23 cellular contexts compared by ENCODE assay signal in the genomic region with DNA sequence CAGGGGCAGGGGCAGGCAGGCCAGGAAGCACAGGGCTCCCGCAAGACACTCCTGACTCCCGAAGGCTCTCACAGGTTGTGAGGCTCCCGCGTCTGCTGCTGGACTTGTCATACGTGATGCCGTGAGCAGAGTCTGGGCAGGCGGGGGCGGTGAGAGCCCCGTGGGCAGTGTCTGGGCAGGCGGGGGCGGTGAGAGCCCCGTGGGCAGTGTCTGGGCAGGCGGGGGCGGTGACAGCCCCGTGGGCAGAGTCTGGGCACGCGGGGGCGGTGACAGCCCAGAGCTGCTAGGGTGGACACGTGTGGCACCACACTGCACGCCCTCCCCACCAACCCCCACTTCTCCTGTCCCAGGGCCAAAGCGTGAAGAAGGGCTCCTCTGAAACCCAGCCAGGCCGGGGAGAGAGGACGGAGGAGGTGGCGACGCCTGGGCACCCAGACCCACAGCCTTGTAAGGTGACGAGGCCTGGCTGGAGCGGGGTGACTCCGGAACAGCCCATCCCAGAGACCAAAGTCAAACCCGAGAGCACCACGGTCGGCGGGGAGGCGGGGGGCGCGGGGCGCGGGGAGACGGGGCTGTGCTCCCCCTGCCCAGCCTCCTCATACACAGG. TPM values are rescaled to one million over a fixed set of nuclear protein-coding genes. Genes with fewer than 3 reads are reported as not detected.
A peak's percentile ranks its signal among the peaks of the same experiment; 100 is the strongest.
DNase-seq lines count a peak whose midpoint lies in the region; ATAC-seq, FAIRE-seq and TF ChIP-seq lines count a peak whose summit lies in the region.
"Had no signal": no experiment of that assay in that cellular context is flagged by ENCODE, and none has a peak within 500 bp of the region (broad histone marks: within the 10 kb centered on the region; RNA-seq: fewer than 3 reads in every experiment).

No MANE protein-coding gene starts in this region.

- TF ChIP-seq CTCF in A549 (IDR thresholded peaks at IDR 0.05) (no peak), H1 (IDR thresholded peaks at IDR 0.05; ENCODE audit: control extremely low read depth in 1 of 3, insufficient read depth in 1 of 3, low read depth in 1 of 3, low read length in 3 of 3) (no peak), A673 (conservative IDR thresholded peaks at IDR 0.05; ENCODE audit: low read depth, low read length) (no peak)

- no peaks in the 10 kb centered on the region for H3K9me3 ChIP-seq in A549
- H3K9me3 ChIP-seq in H1 (ENCODE audit: insufficient read depth in 2 of 2, low read depth in 1 of 2, low read length in 1 of 2): no peaks in the 10 kb centered on the region
- H3K9me3 ChIP-seq in trophoblast cell (ENCODE audit: insufficient read depth, low read depth, low read length): no peaks in the 10 kb centered on the region
- no peaks in the 10 kb centered on the region for H3K9me3 ChIP-seq in A673 (ENCODE audit: low read depth, low read length, poor library complexity, severe bottlenecking)
- H3K9me3 ChIP-seq: gastroesophageal sphincter, sigmoid colon, tibial artery had no signal

- H2BK20ac ChIP-seq in H1 (ENCODE audit: low read length): no peak overlapping the region

- no peaks in the 10 kb centered on the region for H3K27me3 Mint-ChIP-seq in activated CD4-positive, alpha-beta T cell treated with anti-CD3 and anti-CD28 coated beads, Interleukin-2, amount 10 ng/mL, durations not matched to agents 7 days and 5 days
- H3K27me3 Mint-ChIP-seq: activated CD4-positive, alpha-beta memory T cell treated with anti-CD3 and anti-CD28 coated beads for 36 hours; activated naive CD8-positive, alpha-beta T cell treated with anti-CD3 and anti-CD28 coated beads, Interleukin-2, amount 10 ng/mL, durations not matched to agents 7 days and 5 days had no signal

- H2AK5ac ChIP-seq in H1 (ENCODE audit: low read depth, low read length) (no peak overlapping the region), trophoblast cell (ENCODE audit: low read length) (no peak overlapping the region)

- H3K4me3 ChIP-seq in A549 (no peak overlapping the region), H1 (ENCODE audit: extremely low read depth in 1 of 4, insufficient read depth in 2 of 4, low read depth in 3 of 4, low read length in 4 of 4) (no peak overlapping the region), trophoblast cell (ENCODE audit: low read depth, low read length) (no peak overlapping the region), A673 (ENCODE audit: low read depth, low read length, poor library complexity, severe bottlenecking) (no peak overlapping the region)
- H3K4me3 ChIP-seq: gastroesophageal sphincter, sigmoid colon, tibial artery had no signal

- CTCF ChIA-PET in A549 (lab: Yijun Ruan, JAX) (interaction anchor here (1.3 to 3.9 kb wide), 2 partner anchors 10 to 20 kb away, joined by 5 to 34 read pairs; no protein-coding TSS in a partner anchor), H1 (lab: Charles Lee; ENCODE audit: partially characterized antibody) (interaction anchor here (1.2 to 8.8 kb wide), 5 partner anchors 10 to 23 kb away, joined by 4 to 95 read pairs (median 10); no protein-coding TSS in a partner anchor), A673 (lab: Charles Lee) (no interaction called here)
- CTCF ChIA-PET in activated CD4-positive, alpha-beta T cell treated with anti-CD3 and anti-CD28 coated beads, Interleukin-2, amount 10 ng/mL, durations not matched to agents 7 days and 5 days (lab: Charles Lee): interaction anchor here (2.5 kb wide), 1 partner anchor 22 kb away, joined by 7 read pairs; no protein-coding TSS in a partner anchor

- H3K79me2 ChIP-seq in H1 (ENCODE audit: control insufficient read depth in 1 of 2, insufficient read depth in 2 of 2, low read length in 2 of 2) (no peaks in the 10 kb centered on the region), trophoblast cell (ENCODE audit: control insufficient read depth, insufficient read depth, low read length, poor library complexity) (no peaks in the 10 kb centered on the region)

- no peak overlapping the region for H3K18ac ChIP-seq in H1 (ENCODE audit: extremely low read depth, low read length)
- H3K18ac ChIP-seq in trophoblast cell (ENCODE audit: low read length): peak overlapping the region; percentile 29

- TF ChIP-seq POLR2A in A549 (IDR thresholded peaks at IDR 0.05; ENCODE audit: low read length): no peak
- TF ChIP-seq POLR2A in H1 (IDR thresholded peaks at IDR 0.05; ENCODE audit: control extremely low read depth in 1 of 2, low read depth in 2 of 2, low read length in 2 of 2): no peak

- POLR2A ChIA-PET in A549 (lab: Yijun Ruan, JAX) (no interaction called here), H1 (lab: Charles Lee; ENCODE audit: partially characterized antibody) (no interaction called here), A673 (lab: Charles Lee; ENCODE audit: low non-redundant PET) (no interaction called here)
- POLR2A ChIA-PET in activated CD4-positive, alpha-beta T cell treated with anti-CD3 and anti-CD28 coated beads, Interleukin-2, amount 10 ng/mL, durations not matched to agents 7 days and 5 days (lab: Charles Lee): no interaction called here

- H3K4me3 Mint-ChIP-seq in activated CD4-positive, alpha-beta T cell treated with anti-CD3 and anti-CD28 coated beads, Interleukin-2, amount 10 ng/mL, durations not matched to agents 7 days and 5 days: no peak overlapping the region
- H3K4me3 Mint-ChIP-seq: activated CD4-positive, alpha-beta memory T cell treated with anti-CD3 and anti-CD28 coated beads for 36 hours; activated naive CD8-positive, alpha-beta T cell treated with anti-CD3 and anti-CD28 coated beads, Interleukin-2, amount 10 ng/mL, durations not matched to agents 7 days and 5 days; H9 had no signal

- H3K36me3 Mint-ChIP-seq in activated CD4-positive, alpha-beta T cell treated with anti-CD3 and anti-CD28 coated beads, Interleukin-2, amount 10 ng/mL, durations not matched to agents 7 days and 5 days (ENCODE audit: low read depth): peaks cover 12% of the 10 kb centered on the region

- BruUV-seq in A673 (replicated peaks; lab: Mats Ljungman, UMichigan): no TSS peak

- H3K23ac ChIP-seq in H1 (ENCODE audit: insufficient read length) (no peak overlapping the region), trophoblast cell (ENCODE audit: low read length) (no peak overlapping the region)

- H3K36me3 ChIP-seq in H1 (ENCODE audit: control insufficient read depth in 2 of 4, insufficient read depth in 4 of 4, low read length in 3 of 4): peaks cover 0 to 8% (median 3%) of the 10 kb centered on the region in 4 experiments; a peak in 4 of 8 replicates
- peaks cover 65 to 66% of the 10 kb centered on the region in 2 experiments for H3K36me3 ChIP-seq in trophoblast cell (ENCODE audit: control insufficient read depth in 1 of 2, insufficient read depth in 2 of 2, low read length in 2 of 2)
- H3K36me3 ChIP-seq in A673 (ENCODE audit: insufficient read depth, low read length, poor library complexity, severe bottlenecking): no peaks in the 10 kb centered on the region

- TF ChIP-seq EP300 in A549 (IDR thresholded peaks at IDR 0.05) (no peak), Ishikawa (IDR thresholded peaks at IDR 0.05; ENCODE audit: borderline replicate concordance) (no peak), H1 (IDR thresholded peaks at IDR 0.05; ENCODE audit: borderline replicate concordance in 1 of 2, low read depth in 2 of 2, low read length in 2 of 2) (no peak)

- H3K79me1 ChIP-seq in H1 (ENCODE audit: low read depth, low read length): no peaks in the 10 kb centered on the region
- H3K79me1 ChIP-seq in trophoblast cell (ENCODE audit: low read length): no peaks in the 10 kb centered on the region

- H3K4me1 ChIP-seq in A549 (peaks cover 26% of the 10 kb centered on the region), H1 (replicated peaks in 1 of 4; ENCODE audit: control insufficient read depth in 3 of 4, insufficient read depth in 4 of 4, low read length in 3 of 4) (no peaks in the 10 kb centered on the region; a peak in 1 of 7 replicates), trophoblast cell (ENCODE audit: control insufficient read depth in 1 of 2, insufficient read depth in 2 of 2, low read length in 2 of 2) (peaks cover 6 to 12% of the 10 kb centered on the region in 2 experiments), A673 (ENCODE audit: insufficient read depth, low read length, poor library complexity, severe bottlenecking) (no peaks in the 10 kb centered on the region)
- H3K4me1 ChIP-seq: sigmoid colon, tibial artery had no signal

- H2BK12ac ChIP-seq in H1 (ENCODE audit: low read depth, low read length) (no peak overlapping the region), trophoblast cell (ENCODE audit: low read length) (no peak overlapping the region)

- H4K8ac ChIP-seq in H1 (ENCODE audit: extremely low read depth, insufficient read depth, low read length): peak overlapping the region; percentile 51; the same call in 1 of the 2 replicates
- H4K8ac ChIP-seq in trophoblast cell (ENCODE audit: low read depth, low read length): no peak overlapping the region

- H3K27me3 ChIP-seq in H1 (replicated peaks in 1 of 4; ENCODE audit: control insufficient read depth in 3 of 4, extremely low read depth in 1 of 4, insufficient read depth in 3 of 4, low read length in 3 of 4) (no peaks in the 10 kb centered on the region), trophoblast cell (ENCODE audit: insufficient read depth, low read length) (no peaks in the 10 kb centered on the region), A673 (replicated peaks; ENCODE audit: insufficient read depth, low read depth, low read length, poor library complexity) (no peaks in the 10 kb centered on the region)
- H3K27me3 ChIP-seq: gastroesophageal sphincter, sigmoid colon, tibial artery had no signal

- FAIRE-seq in A549 (lab: Jason Lieb, UNC) (no peak), H1 (lab: Jason Lieb, UNC) (no peak)

- WGBS in A549 (ENCODE audit: missing lambda C conversion rate): 70% methylated on average over 2 of the region's 38 CpGs
- 94% methylated on average over 12 of the region's 38 CpGs; no CpG with 5 or more reads in 1 of the 2 experiments for WGBS in H1 (ENCODE audit: extremely low coverage in 1 of 2, insufficient coverage in 1 of 2, insufficient read length in 1 of 2, insufficient replicate concordance in 2 of 2, low coverage in 1 of 2, low lambda C conversion rate in 2 of 2, missing lambda C conversion rate in 1 of 2), 2 experiments
- no CpG with 5 or more reads among the region's 38 CpGs for WGBS in trophoblast cell (ENCODE audit: extremely low coverage, insufficient coverage, insufficient read length)

- H2AFZ ChIP-seq in H1 (ENCODE audit: low read length): no peak overlapping the region
- no peak overlapping the region for H2AFZ ChIP-seq in trophoblast cell (ENCODE audit: insufficient read depth, low read length, poor library complexity)

- H2BK120ac ChIP-seq in H1 (replicated peaks; ENCODE audit: low read depth, low read length) (no peak overlapping the region), trophoblast cell (ENCODE audit: insufficient read depth, low read length, poor library complexity) (no peak overlapping the region)

- no peak overlapping the region for H3K56ac ChIP-seq in H1 (replicated peaks; ENCODE audit: insufficient read length, low read depth, low read length)

- H3K4me2 ChIP-seq in A549: no peak overlapping the region
- H3K4me2 ChIP-seq in H1 (ENCODE audit: insufficient read depth in 1 of 2, low read depth in 2 of 2, low read length in 2 of 2): no peak overlapping the region
- no peak overlapping the region for H3K4me2 ChIP-seq in trophoblast cell (ENCODE audit: low read length)

- ATAC-seq in A549: no peak
- ATAC-seq: gastroesophageal sphincter had no signal

- no peaks in the 10 kb centered on the region for H3K23me2 ChIP-seq in H1 (ENCODE audit: low read depth, low read length)

- DNase-seq in A549 (ENCODE audit: low read depth in 1 of 2, low spot score in 1 of 2) (no peak), H1 (ENCODE audit: low read depth in 1 of 2, low spot score in 2 of 2) (no peak), trophoblast cell (no peak), A673 (ENCODE audit: low spot score) (no peak)
- DNase-seq in activated CD4-positive, alpha-beta T cell treated with anti-CD3 and anti-CD28 coated beads, Interleukin-2, amount 50 U/mL, for 48 hours: no peak
- DNase-seq in activated CD4-positive, alpha-beta T cell treated with anti-CD3 and anti-CD28 coated beads, Interleukin-2, amount 10 ng/mL, durations not matched to agents 7 days and 5 days: no peak
- no peak for DNase-seq in activated CD4-positive, alpha-beta T cell treated with anti-CD3 and anti-CD28 coated beads, Interleukin-2, amount 50 U/mL, for 1 hour
- DNase-seq: activated CD4-positive, alpha-beta memory T cell treated with anti-CD3 and anti-CD28 coated beads for 36 hours; activated CD4-positive, CD25-positive, alpha-beta regulatory T cell; activated effector memory CD4-positive, alpha-beta T cell treated with Interleukin-2 at 50 U/mL for 16 hours; activated naive CD8-positive, alpha-beta T cell treated with anti-CD3 and anti-CD28 coated beads, Interleukin-2, amount 10 ng/mL, durations not matched to agents 7 days and 5 days; DMS53; H9; KBM-7; NCI-H1105; NCI-H187 treated with DMSO at 0.1 percent for 48 hours; NCI-H526 treated with DMSO at 0.1 percent for 48 hours; sigmoid colon; stimulated activated CD4-positive, alpha-beta T cell treated with anti-CD3 and anti-CD28 coated beads, Interleukin-4, amount 100 ng/mL, for 4 hours; stimulated activated naive CD4-positive, alpha-beta T cell; tibial artery had no signal

- H3K9ac ChIP-seq in H1 (replicated peaks in 1 of 4; ENCODE audit: extremely low read depth in 1 of 4, low read depth in 3 of 4, low read length in 3 of 4) (no peak overlapping the region), trophoblast cell (ENCODE audit: low read length) (no peak overlapping the region)

- intact Hi-C loops in A673 (cut with micrococcal nuclease; ENCODE audit: unreplicated experiment): no loop called here

- no peak overlapping the region for H3K4ac ChIP-seq in H1 (replicated peaks; ENCODE audit: insufficient read length, low read depth, low read length)
- no peak overlapping the region for H3K4ac ChIP-seq in trophoblast cell (ENCODE audit: low read depth, low read length)

- no peak overlapping the region for H3K27ac Mint-ChIP-seq in activated CD4-positive, alpha-beta T cell treated with anti-CD3 and anti-CD28 coated beads, Interleukin-2, amount 10 ng/mL, durations not matched to agents 7 days and 5 days
- H3K27ac Mint-ChIP-seq: activated CD4-positive, alpha-beta memory T cell treated with anti-CD3 and anti-CD28 coated beads for 36 hours; activated naive CD8-positive, alpha-beta T cell treated with anti-CD3 and anti-CD28 coated beads, Interleukin-2, amount 10 ng/mL, durations not matched to agents 7 days and 5 days had no signal

- H4K5ac ChIP-seq in H1 (ENCODE audit: insufficient read length, low read depth, low read length): no peak overlapping the region

- TF ChIP-seq RAD21 in A549 (conservative IDR thresholded peaks at IDR 0.05 in 1 of 2, IDR thresholded peaks at IDR 0.05 in 1 of 2) (no peak), Ishikawa (IDR thresholded peaks at IDR 0.05; ENCODE audit: low read depth) (no peak), H1 (IDR thresholded peaks at IDR 0.05 in 1 of 2, conservative IDR thresholded peaks at IDR 0.05 in 1 of 2; ENCODE audit: low read depth in 2 of 2, low read length in 2 of 2) (no peak)

- no peak overlapping the region for H3K14ac ChIP-seq in H1 (ENCODE audit: insufficient read length)
- peak overlapping the region; percentile 22 for H3K14ac ChIP-seq in trophoblast cell (ENCODE audit: low read length)

- H3K9me3 Mint-ChIP-seq in activated CD4-positive, alpha-beta T cell treated with anti-CD3 and anti-CD28 coated beads, Interleukin-2, amount 10 ng/mL, durations not matched to agents 7 days and 5 days: no peaks in the 10 kb centered on the region
- H3K9me3 Mint-ChIP-seq: activated CD4-positive, alpha-beta memory T cell treated with anti-CD3 and anti-CD28 coated beads for 36 hours; activated naive CD8-positive, alpha-beta T cell treated with anti-CD3 and anti-CD28 coated beads, Interleukin-2, amount 10 ng/mL, durations not matched to agents 7 days and 5 days; H9 had no signal

- peak overlapping the region; percentile 24 to 73; a peak in 4 of 6 replicates for H3K27ac ChIP-seq in A549
- H3K27ac ChIP-seq in H1 (ENCODE audit: low read depth, low read length): no peak overlapping the region
- H3K27ac ChIP-seq in trophoblast cell (ENCODE audit: low read depth, low read length): peak overlapping the region; percentile 38
- no peak overlapping the region for H3K27ac ChIP-seq in A673 (ENCODE audit: low read depth, low read length, poor library complexity, severe bottlenecking)
- H3K27ac ChIP-seq: tibial artery had no signal

- H2BK5ac ChIP-seq in H1 (ENCODE audit: low read depth, low read length) (0 out of 2 replicates have a peak overlapping the region, but pooled peaks have one; percentile 16), trophoblast cell (ENCODE audit: low read depth, low read length, poor library complexity) (no peak overlapping the region)

- peaks cover 3% of the 10 kb centered on the region for H3K4me1 Mint-ChIP-seq in activated CD4-positive, alpha-beta T cell treated with anti-CD3 and anti-CD28 coated beads, Interleukin-2, amount 10 ng/mL, durations not matched to agents 7 days and 5 days
- H3K4me1 Mint-ChIP-seq: activated naive CD8-positive, alpha-beta T cell treated with anti-CD3 and anti-CD28 coated beads, Interleukin-2, amount 10 ng/mL, durations not matched to agents 7 days and 5 days; H9 had no signal

- H4K12ac ChIP-seq in trophoblast cell (ENCODE audit: low read depth, low read length): no peak overlapping the region

- H4K91ac ChIP-seq in H1 (replicated peaks; ENCODE audit: insufficient read length, low read length): no peak overlapping the region
- H4K91ac ChIP-seq in trophoblast cell (ENCODE audit: low read depth, low read length): peak overlapping the region; percentile 32

- H2BK15ac ChIP-seq in H1 (ENCODE audit: low read length): no peak overlapping the region

- H4K20me1 ChIP-seq in H1 (replicated peaks in 1 of 2; ENCODE audit: control insufficient read depth in 1 of 2, insufficient read depth in 2 of 2, low read length in 2 of 2): peaks cover 3 to 12% of the 10 kb centered on the region in 2 experiments

RNA-seq across cellular contexts. Expression of a gene that starts 35.0 kb away (rescaled TPM):
- 2.2 and 3.8 TPM in 2 replicates for polyA plus RNA-seq in A549 (2011; rRNA removed)
- 8.2 and 11.2 TPM in 2 replicates for polyA plus RNA-seq in A549 (2012; cell fraction: cytosol; rRNA removed)
- polyA plus RNA-seq in A549 (2012; cell fraction: nucleus; rRNA removed): 46.2 and 50.4 TPM in 2 replicates
- polyA plus RNA-seq in A549 (2017; fragmentation: RNase III; extraction: RNeasy Plus Mini Kit Qiagen cat#74134 plus additional on column Dnase treatment): 11.3 to 12.7 TPM (median 12.5 TPM) in 3 replicates
- polyA minus RNA-seq in A549 (2011; rRNA and poly(A)+ RNA removed): 3.3 and 8.4 TPM in 2 replicates
- 33.9 and 38.6 TPM in 2 replicates for total RNA-seq in H1 (2021; fragmentation: NEBNext Ultra II Directional; extraction: Animal tissue kit (Norgen Biotek cat#: 25700))
- 10.4 and 18.2 TPM in 2 replicates for polyA plus RNA-seq in H1 (2011; rRNA removed)
- polyA plus RNA-seq in H1 (2011; cell fraction: cytosol; rRNA removed): 15.6 TPM
- polyA plus RNA-seq in H1 (2011; cell fraction: nucleus; rRNA removed): 105 TPM
- polyA plus RNA-seq in H1 (2012, experiment 1 of 2): 24.4 to 39.8 TPM (median 29.1 TPM) in 4 replicates
- 11.0 TPM for polyA plus RNA-seq in H1 (2012, experiment 2 of 2)
- polyA plus RNA-seq in H1 (2013, experiment 1 of 2): 20.0 TPM
- polyA plus RNA-seq in H1 (2013, experiment 2 of 2): 17.6 TPM
- 10.8 and 11.1 TPM in 2 replicates for polyA minus RNA-seq in H1 (2011; rRNA and poly(A)+ RNA removed)
- 12.0 TPM for polyA minus RNA-seq in H1 (2011; cell fraction: cytosol; rRNA and poly(A)+ RNA removed)
- 19.7 TPM for polyA minus RNA-seq in H1 (2011; cell fraction: nucleus; rRNA and poly(A)+ RNA removed)
- polyA plus RNA-seq in trophoblast cell (2013): 22.5 TPM in 2 replicates
- total RNA-seq in activated CD4-positive, alpha-beta T cell treated with anti-CD3 and anti-CD28 coated beads, Interleukin-2, amount 10 ng/mL, durations not matched to agents 7 days and 5 days: 100 to 1,000 TPM; 121 to 136 TPM
- total RNA-seq in A673 (2021): 18.2 and 24.4 TPM in 2 replicates

Comparison
In these comparisons a context has a peak if more than half of its experiments do, and no peak if none do; other contexts are left out.
1. H3K27ac ChIP-seq: peak in A549 (2 of 2) and trophoblast cell (single experiment); none in H1 (single experiment) and A673 (single experiment).